ENCODE assay signal across 2 cellular contexts in genomic region chr17:10614536-10615155, GRCh38.
TF ChIP-seq lines count a peak whose summit lies in the region.

No MANE protein-coding gene starts in this region.

TF ChIP-seq in HCT116, 20 proteins besides CTCF, POLR2A, EP300 and RAD21:
- TF ChIP-seq TCF7L2 (IDR thresholded peaks at IDR 0.05; ENCODE audit: borderline replicate concordance, extremely low read depth, insufficient read depth, insufficient read length) (no peak), SRF (IDR thresholded peaks at IDR 0.05; ENCODE audit: low read depth) (no peak), ZFX (IDR thresholded peaks at IDR 0.05) (no peak)
- TF ChIP-seq, protein P1, sequence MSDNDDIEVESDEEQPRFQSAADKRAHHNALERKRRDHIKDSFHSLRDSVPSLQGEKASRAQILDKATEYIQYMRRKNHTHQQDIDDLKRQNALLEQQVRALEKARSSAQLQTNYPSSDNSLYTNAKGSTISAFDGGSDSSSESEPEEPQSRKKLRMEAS (IDR thresholded peaks at IDR 0.05): no peak
- TF ChIP-seq, protein P2, sequence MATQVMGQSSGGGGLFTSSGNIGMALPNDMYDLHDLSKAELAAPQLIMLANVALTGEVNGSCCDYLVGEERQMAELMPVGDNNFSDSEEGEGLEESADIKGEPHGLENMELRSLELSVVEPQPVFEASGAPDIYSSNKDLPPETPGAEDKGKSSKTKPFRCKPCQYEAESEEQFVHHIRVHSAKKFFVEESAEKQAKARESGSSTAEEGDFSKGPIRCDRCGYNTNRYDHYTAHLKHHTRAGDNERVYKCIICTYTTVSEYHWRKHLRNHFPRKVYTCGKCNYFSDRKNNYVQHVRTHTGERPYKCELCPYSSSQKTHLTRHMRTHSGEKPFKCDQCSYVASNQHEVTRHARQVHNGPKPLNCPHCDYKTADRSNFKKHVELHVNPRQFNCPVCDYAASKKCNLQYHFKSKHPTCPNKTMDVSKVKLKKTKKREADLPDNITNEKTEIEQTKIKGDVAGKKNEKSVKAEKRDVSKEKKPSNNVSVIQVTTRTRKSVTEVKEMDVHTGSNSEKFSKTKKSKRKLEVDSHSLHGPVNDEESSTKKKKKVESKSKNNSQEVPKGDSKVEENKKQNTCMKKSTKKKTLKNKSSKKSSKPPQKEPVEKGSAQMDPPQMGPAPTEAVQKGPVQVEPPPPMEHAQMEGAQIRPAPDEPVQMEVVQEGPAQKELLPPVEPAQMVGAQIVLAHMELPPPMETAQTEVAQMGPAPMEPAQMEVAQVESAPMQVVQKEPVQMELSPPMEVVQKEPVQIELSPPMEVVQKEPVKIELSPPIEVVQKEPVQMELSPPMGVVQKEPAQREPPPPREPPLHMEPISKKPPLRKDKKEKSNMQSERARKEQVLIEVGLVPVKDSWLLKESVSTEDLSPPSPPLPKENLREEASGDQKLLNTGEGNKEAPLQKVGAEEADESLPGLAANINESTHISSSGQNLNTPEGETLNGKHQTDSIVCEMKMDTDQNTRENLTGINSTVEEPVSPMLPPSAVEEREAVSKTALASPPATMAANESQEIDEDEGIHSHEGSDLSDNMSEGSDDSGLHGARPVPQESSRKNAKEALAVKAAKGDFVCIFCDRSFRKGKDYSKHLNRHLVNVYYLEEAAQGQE (IDR thresholded peaks at IDR 0.05; ENCODE audit: low read depth): no peak

TF ChIP-seq in H1, 55 proteins besides CTCF, POLR2A, EP300 and RAD21:
- TF ChIP-seq TAF7 (optimal IDR thresholded peaks at IDR 0.05; ENCODE audit: borderline replicate concordance, low read depth, low read length) (no peak), RBBP5 (IDR thresholded peaks at IDR 0.05; ENCODE audit: borderline replicate concordance, low read depth, low read length) (no peak), KDM1A (IDR thresholded peaks at IDR 0.05; ENCODE audit: borderline replicate concordance, low read length) (no peak), CHD2 (IDR thresholded peaks at IDR 0.05; ENCODE audit: low read length) (no peak), EZH2 (IDR thresholded peaks at IDR 0.05; ENCODE audit: low read depth, low read length, severe bottlenecking) (no peak), SUZ12 (IDR thresholded peaks at IDR 0.05; ENCODE audit: low read length) (no peak), ZNF274 (IDR thresholded peaks at IDR 0.05; ENCODE audit: borderline replicate concordance, extremely low read depth, low read length) (no peak), CBX5 (IDR thresholded peaks at IDR 0.05; ENCODE audit: low read depth, low read length) (no peak), KDM4A (IDR thresholded peaks at IDR 0.05; ENCODE audit: low read depth, low read length, severe bottlenecking) (no peak), EGR1 (IDR thresholded peaks at IDR 0.05; ENCODE audit: borderline replicate concordance, low read depth, low read length) (no peak), SIN3A (conservative IDR thresholded peaks at IDR 0.05 in 1 of 2, IDR thresholded peaks at IDR 0.05 in 1 of 2; ENCODE audit: low read depth in 1 of 2, low read length in 2 of 2) (no peak), PHF8 (conservative IDR thresholded peaks at IDR 0.05; ENCODE audit: low read depth, low read length) (no peak), RFX5 (IDR thresholded peaks at IDR 0.05; ENCODE audit: borderline replicate concordance, low read depth, low read length) (no peak), SIX5 (IDR thresholded peaks at IDR 0.05; ENCODE audit: low read depth, low read length) (no peak)
- TF ChIP-seq, protein P3, sequence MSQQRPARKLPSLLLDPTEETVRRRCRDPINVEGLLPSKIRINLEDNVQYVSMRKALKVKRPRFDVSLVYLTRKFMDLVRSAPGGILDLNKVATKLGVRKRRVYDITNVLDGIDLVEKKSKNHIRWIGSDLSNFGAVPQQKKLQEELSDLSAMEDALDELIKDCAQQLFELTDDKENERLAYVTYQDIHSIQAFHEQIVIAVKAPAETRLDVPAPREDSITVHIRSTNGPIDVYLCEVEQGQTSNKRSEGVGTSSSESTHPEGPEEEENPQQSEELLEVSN (IDR thresholded peaks at IDR 0.05): no peak
- TF ChIP-seq, protein P4, sequence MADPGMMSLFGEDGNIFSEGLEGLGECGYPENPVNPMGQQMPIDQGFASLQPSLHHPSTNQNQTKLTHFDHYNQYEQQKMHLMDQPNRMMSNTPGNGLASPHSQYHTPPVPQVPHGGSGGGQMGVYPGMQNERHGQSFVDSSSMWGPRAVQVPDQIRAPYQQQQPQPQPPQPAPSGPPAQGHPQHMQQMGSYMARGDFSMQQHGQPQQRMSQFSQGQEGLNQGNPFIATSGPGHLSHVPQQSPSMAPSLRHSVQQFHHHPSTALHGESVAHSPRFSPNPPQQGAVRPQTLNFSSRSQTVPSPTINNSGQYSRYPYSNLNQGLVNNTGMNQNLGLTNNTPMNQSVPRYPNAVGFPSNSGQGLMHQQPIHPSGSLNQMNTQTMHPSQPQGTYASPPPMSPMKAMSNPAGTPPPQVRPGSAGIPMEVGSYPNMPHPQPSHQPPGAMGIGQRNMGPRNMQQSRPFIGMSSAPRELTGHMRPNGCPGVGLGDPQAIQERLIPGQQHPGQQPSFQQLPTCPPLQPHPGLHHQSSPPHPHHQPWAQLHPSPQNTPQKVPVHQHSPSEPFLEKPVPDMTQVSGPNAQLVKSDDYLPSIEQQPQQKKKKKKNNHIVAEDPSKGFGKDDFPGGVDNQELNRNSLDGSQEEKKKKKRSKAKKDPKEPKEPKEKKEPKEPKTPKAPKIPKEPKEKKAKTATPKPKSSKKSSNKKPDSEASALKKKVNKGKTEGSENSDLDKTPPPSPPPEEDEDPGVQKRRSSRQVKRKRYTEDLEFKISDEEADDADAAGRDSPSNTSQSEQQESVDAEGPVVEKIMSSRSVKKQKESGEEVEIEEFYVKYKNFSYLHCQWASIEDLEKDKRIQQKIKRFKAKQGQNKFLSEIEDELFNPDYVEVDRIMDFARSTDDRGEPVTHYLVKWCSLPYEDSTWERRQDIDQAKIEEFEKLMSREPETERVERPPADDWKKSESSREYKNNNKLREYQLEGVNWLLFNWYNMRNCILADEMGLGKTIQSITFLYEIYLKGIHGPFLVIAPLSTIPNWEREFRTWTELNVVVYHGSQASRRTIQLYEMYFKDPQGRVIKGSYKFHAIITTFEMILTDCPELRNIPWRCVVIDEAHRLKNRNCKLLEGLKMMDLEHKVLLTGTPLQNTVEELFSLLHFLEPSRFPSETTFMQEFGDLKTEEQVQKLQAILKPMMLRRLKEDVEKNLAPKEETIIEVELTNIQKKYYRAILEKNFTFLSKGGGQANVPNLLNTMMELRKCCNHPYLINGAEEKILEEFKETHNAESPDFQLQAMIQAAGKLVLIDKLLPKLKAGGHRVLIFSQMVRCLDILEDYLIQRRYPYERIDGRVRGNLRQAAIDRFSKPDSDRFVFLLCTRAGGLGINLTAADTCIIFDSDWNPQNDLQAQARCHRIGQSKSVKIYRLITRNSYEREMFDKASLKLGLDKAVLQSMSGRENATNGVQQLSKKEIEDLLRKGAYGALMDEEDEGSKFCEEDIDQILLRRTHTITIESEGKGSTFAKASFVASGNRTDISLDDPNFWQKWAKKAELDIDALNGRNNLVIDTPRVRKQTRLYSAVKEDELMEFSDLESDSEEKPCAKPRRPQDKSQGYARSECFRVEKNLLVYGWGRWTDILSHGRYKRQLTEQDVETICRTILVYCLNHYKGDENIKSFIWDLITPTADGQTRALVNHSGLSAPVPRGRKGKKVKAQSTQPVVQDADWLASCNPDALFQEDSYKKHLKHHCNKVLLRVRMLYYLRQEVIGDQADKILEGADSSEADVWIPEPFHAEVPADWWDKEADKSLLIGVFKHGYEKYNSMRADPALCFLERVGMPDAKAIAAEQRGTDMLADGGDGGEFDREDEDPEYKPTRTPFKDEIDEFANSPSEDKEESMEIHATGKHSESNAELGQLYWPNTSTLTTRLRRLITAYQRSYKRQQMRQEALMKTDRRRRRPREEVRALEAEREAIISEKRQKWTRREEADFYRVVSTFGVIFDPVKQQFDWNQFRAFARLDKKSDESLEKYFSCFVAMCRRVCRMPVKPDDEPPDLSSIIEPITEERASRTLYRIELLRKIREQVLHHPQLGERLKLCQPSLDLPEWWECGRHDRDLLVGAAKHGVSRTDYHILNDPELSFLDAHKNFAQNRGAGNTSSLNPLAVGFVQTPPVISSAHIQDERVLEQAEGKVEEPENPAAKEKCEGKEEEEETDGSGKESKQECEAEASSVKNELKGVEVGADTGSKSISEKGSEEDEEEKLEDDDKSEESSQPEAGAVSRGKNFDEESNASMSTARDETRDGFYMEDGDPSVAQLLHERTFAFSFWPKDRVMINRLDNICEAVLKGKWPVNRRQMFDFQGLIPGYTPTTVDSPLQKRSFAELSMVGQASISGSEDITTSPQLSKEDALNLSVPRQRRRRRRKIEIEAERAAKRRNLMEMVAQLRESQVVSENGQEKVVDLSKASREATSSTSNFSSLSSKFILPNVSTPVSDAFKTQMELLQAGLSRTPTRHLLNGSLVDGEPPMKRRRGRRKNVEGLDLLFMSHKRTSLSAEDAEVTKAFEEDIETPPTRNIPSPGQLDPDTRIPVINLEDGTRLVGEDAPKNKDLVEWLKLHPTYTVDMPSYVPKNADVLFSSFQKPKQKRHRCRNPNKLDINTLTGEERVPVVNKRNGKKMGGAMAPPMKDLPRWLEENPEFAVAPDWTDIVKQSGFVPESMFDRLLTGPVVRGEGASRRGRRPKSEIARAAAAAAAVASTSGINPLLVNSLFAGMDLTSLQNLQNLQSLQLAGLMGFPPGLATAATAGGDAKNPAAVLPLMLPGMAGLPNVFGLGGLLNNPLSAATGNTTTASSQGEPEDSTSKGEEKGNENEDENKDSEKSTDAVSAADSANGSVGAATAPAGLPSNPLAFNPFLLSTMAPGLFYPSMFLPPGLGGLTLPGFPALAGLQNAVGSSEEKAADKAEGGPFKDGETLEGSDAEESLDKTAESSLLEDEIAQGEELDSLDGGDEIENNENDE (IDR thresholded peaks at IDR 0.05; ENCODE audit: insufficient replicate concordance, low read length): no peak
